8 cellular contexts compared by ENCODE assay signal in genomic region chr10:29998142-29998808, GRCh38.
DNase-seq lines count a peak whose midpoint lies in the region; ATAC-seq, FAIRE-seq and TF ChIP-seq lines count a peak whose summit lies in the region.

No MANE protein-coding gene starts in this region.

- peak; percentile 97 for FAIRE-seq in A549 (lab: Jason Lieb, UNC)

- H3K4me2 ChIP-seq in A549: no peak overlapping the region

- TF ChIP-seq RAD21 in A549 (conservative IDR thresholded peaks at IDR 0.05 in 1 of 2, IDR thresholded peaks at IDR 0.05 in 1 of 2): peak; percentile 96 to 99

- TF ChIP-seq EP300 in A549 (IDR thresholded peaks at IDR 0.05): no peak

- POLR2A ChIA-PET in A549 (lab: Yijun Ruan, JAX): no interaction called here

- H3K27ac ChIP-seq in A549: no peak overlapping the region

- DNase-seq in A549 (ENCODE audit: low read depth in 1 of 2, low spot score in 1 of 2) (peak; percentile 85 to 86), NCI-H774 (lab: John Stamatoyannopoulos, UW) (peak; percentile 71), medulla oblongata (ENCODE audit: extremely low spot score) (peak; percentile 91)
- DNase-seq in activated CD4-positive, alpha-beta T cell treated with anti-CD3 and anti-CD28 coated beads, Interleukin-2, amount 50 U/mL, for 48 hours: peak; percentile 76 to 80
- peak; percentile 62 for DNase-seq in effector CD4-positive, alpha-beta T cell
- peak; percentile 32 for DNase-seq in stimulated activated CD8-positive, alpha-beta memory T cell treated with anti-CD3 and anti-CD28 coated beads, Interleukin-15, amount 100 ng/mL, for 24 hours (ENCODE audit: low read depth)

- no peak overlapping the region for H3K4me3 ChIP-seq in A549

- no peaks in the 10 kb centered on the region for H3K9me3 ChIP-seq in A549

- peaks cover 5% of the 10 kb centered on the region; the same call in 2 of the 3 replicates for H3K4me1 ChIP-seq in A549

- CTCF ChIA-PET in A549 (lab: Yijun Ruan, JAX): interaction anchor here (0.5 to 8.0 kb wide), 60 partner anchors 8 to 599 kb away, joined by 3 to 110 read pairs (median 4); no protein-coding TSS in a partner anchor

- peak; percentile 98 for TF ChIP-seq CTCF in A549 (IDR thresholded peaks at IDR 0.05)

- no peak for TF ChIP-seq POLR2A in A549 (IDR thresholded peaks at IDR 0.05; ENCODE audit: low read length)

- WGBS in A549 (ENCODE audit: missing lambda C conversion rate): 38% methylated on average over 12 of the region's 12 CpGs

- ATAC-seq in A549 (peak; percentile 72 to 90; a peak in 5 of 6 replicates), GM18502 (IDR thresholded peaks at IDR 0.05; ENCODE audit: poor library complexity, unreplicated experiment) (peak; percentile 79), HG03060 (IDR thresholded peaks at IDR 0.05; ENCODE audit: low read depth, unreplicated experiment) (peak; percentile 84)

TF ChIP-seq in A549, 52 proteins besides CTCF, POLR2A, EP300 and RAD21:
- no peak for TF ChIP-seq BCL3 (IDR thresholded peaks at IDR 0.05)
- TF ChIP-seq SMC3 (IDR thresholded peaks at IDR 0.05): peak; percentile 90

Comparison
In these comparisons a context has a peak if more than half of its experiments do, and no peak if none do; other contexts are left out.
1. DNase-seq: peak in every context shown above with its lines; median percentile 91 in medulla oblongata; 86 in A549; 78 in activated CD4-positive, alpha-beta T cell treated with anti-CD3 and anti-CD28 coated beads, Interleukin-2, amount 50 U/mL, for 48 hours; 71 in NCI-H774; 62 in effector CD4-positive, alpha-beta T cell; 32 in stimulated activated CD8-positive, alpha-beta memory T cell treated with anti-CD3 and anti-CD28 coated beads, Interleukin-15, amount 100 ng/mL, for 24 hours.